ENCODE assay signal across 12 cellular contexts in genomic region chr22:24153959-24154358, GRCh38. TPM values are rescaled to one million over a fixed set of nuclear protein-coding genes. Genes with fewer than 3 reads are reported as not detected.
DNase-seq lines count a peak whose midpoint lies in the region; ATAC-seq and TF ChIP-seq lines count a peak whose summit lies in the region.
"Had no signal": no experiment of that assay in that cellular context is flagged by ENCODE, and none has a peak within 500 bp of the region (broad histone marks: within the 10 kb centered on the region; RNA-seq: fewer than 3 reads in every experiment).

No MANE protein-coding gene starts in this region.

- DNase-seq in AG04450 (ENCODE audit: low read depth, low spot score) (no peak), HL-60 (ENCODE audit: low read depth in 1 of 2, low spot score in 1 of 2) (peak in 1 of 2 experiments; percentile 26), mesendoderm (no peak), omental fat pad (ENCODE audit: low spot score) (no peak)
- DNase-seq in activated T-cell treated with anti-CD3 and anti-CD28 coated beads, Interleukin-2, amount 50 U/mL, for 72 hours: no peak
- DNase-seq: heart left ventricle, NCI-H1694, NCI-H774, pancreas had no signal

- H3K4me1 ChIP-seq in mesendoderm (ENCODE audit: control insufficient read depth, low read depth, low read length): peaks cover 8% of the 10 kb centered on the region

- no peak overlapping the region for H3K18ac ChIP-seq in mesendoderm (ENCODE audit: low read length)

- POLR2A ChIA-PET in AG04450 (lab: Yijun Ruan, JAX): interaction anchor here (0.7 to 1.1 kb wide), 2 partner anchors 47 to 85 kb away, joined by 3 to 4 read pairs; no protein-coding TSS in a partner anchor

- no peak overlapping the region for H4K5ac ChIP-seq in mesendoderm (ENCODE audit: low read length)

- no peak overlapping the region for H3K9ac ChIP-seq in mesendoderm (ENCODE audit: low read length)

- no peak overlapping the region for H3K4ac ChIP-seq in mesendoderm (ENCODE audit: low read depth, low read length)

- no peak overlapping the region for H2BK120ac ChIP-seq in mesendoderm (ENCODE audit: low read depth, low read length)

- H3K23ac ChIP-seq in mesendoderm (ENCODE audit: low read length): peak overlapping the region; percentile 1

- H3K27me3 ChIP-seq in AG04450 (ENCODE audit: control insufficient read depth, insufficient read depth, low read length): no peaks in the 10 kb centered on the region
- no peaks in the 10 kb centered on the region for H3K27me3 ChIP-seq in HL-60 (ENCODE audit: insufficient read depth, poor library complexity, severe bottlenecking)
- no peaks in the 10 kb centered on the region for H3K27me3 ChIP-seq in mesendoderm (ENCODE audit: insufficient read depth, low read length, poor library complexity)
- H3K27me3 ChIP-seq: heart left ventricle, pancreas had no signal

- no peak overlapping the region for H2BK15ac ChIP-seq in mesendoderm (replicated peaks; ENCODE audit: low read depth)

- CTCF ChIA-PET in AG04450 (lab: Charles Lee): interaction anchor here (0.5 to 4.0 kb wide), 2 partner anchors 21 to 420 kb away, joined by 5 to 21 read pairs; no protein-coding TSS in a partner anchor

- no peaks in the 10 kb centered on the region for H3K36me3 ChIP-seq in mesendoderm (ENCODE audit: control insufficient read depth, insufficient read depth, low read length)
- H3K36me3 ChIP-seq: pancreas had no signal

- H3K27ac Mint-ChIP-seq in activated T-cell treated with anti-CD3 and anti-CD28 coated beads, Interleukin-2, amount 50 U/mL, for 72 hours: peak overlapping the region; percentile 82

- peaks cover 60% of the 10 kb centered on the region for H3K4me1 Mint-ChIP-seq in activated T-cell treated with anti-CD3 and anti-CD28 coated beads, Interleukin-2, amount 50 U/mL, for 72 hours (ENCODE audit: low read depth)

- H3K4me3 Mint-ChIP-seq in activated T-cell treated with anti-CD3 and anti-CD28 coated beads, Interleukin-2, amount 50 U/mL, for 72 hours: peak overlapping the region in 1 of 2 donors; percentile 38

- H3K4me3 ChIP-seq in AG04450 (ENCODE audit: low read depth, low read length): no peak overlapping the region
- no peak overlapping the region for H3K4me3 ChIP-seq in HL-60 (replicated peaks; ENCODE audit: insufficient read depth, low read length)
- no peak overlapping the region for H3K4me3 ChIP-seq in mesendoderm (ENCODE audit: low read length)
- H3K4me3 ChIP-seq: heart left ventricle, pancreas had no signal

- H3K36me3 Mint-ChIP-seq in activated T-cell treated with anti-CD3 and anti-CD28 coated beads, Interleukin-2, amount 50 U/mL, for 72 hours (ENCODE audit: insufficient read depth in 2 of 2): no peaks in the 10 kb centered on the region

- no peak overlapping the region for H2AK5ac ChIP-seq in mesendoderm (ENCODE audit: low read length)

- no CpG with 5 or more reads among the region's 7 CpGs for WGBS in mesendoderm (ENCODE audit: extremely low coverage, insufficient coverage, low lambda C conversion rate)

- TF ChIP-seq CTCF in AG04450 (IDR thresholded peaks at IDR 0.05; ENCODE audit: low read depth, low read length) (no peak), HL-60 (IDR thresholded peaks at IDR 0.05; ENCODE audit: insufficient read depth, low read length) (no peak), omental fat pad (IDR thresholded peaks at IDR 0.05) (no peak)

- H3K79me1 ChIP-seq in mesendoderm (ENCODE audit: low read length): no peaks in the 10 kb centered on the region

- no peak overlapping the region for H2BK5ac ChIP-seq in mesendoderm (ENCODE audit: low read length)

- no peak overlapping the region for H4K8ac ChIP-seq in mesendoderm (ENCODE audit: low read depth, low read length)

- H3K4me2 ChIP-seq in mesendoderm (ENCODE audit: low read length): no peak overlapping the region

- H3K9me3 ChIP-seq in AG04450 (ENCODE audit: control insufficient read depth, insufficient read depth, low read length): no peaks in the 10 kb centered on the region
- H3K9me3 ChIP-seq: heart left ventricle, pancreas had no signal

- no peaks in the 10 kb centered on the region for H3K27me3 Mint-ChIP-seq in activated T-cell treated with anti-CD3 and anti-CD28 coated beads, Interleukin-2, amount 50 U/mL, for 72 hours (ENCODE audit: low read depth)

- H3K27ac ChIP-seq in AG04450 (ENCODE audit: low read depth, low read length): peak overlapping the region; percentile 11
- peak overlapping the region; percentile 62 for H3K27ac ChIP-seq in HL-60 (replicated peaks)
- no peak overlapping the region for H3K27ac ChIP-seq in mesendoderm (ENCODE audit: low read depth, low read length)
- H3K27ac ChIP-seq: pancreas had no signal

- no peaks in the 10 kb centered on the region for H3K79me2 ChIP-seq in mesendoderm (ENCODE audit: control insufficient read depth, insufficient read depth, low read length)

- H3K56ac ChIP-seq in mesendoderm (ENCODE audit: low read length): no peak overlapping the region

- no peak for ATAC-seq in activated T-cell treated with anti-CD3 and anti-CD28 coated beads, Interleukin-2, amount 50 U/mL, for 72 hours (replicated peaks in 1 of 2)
- no peak for ATAC-seq in GM19455 (IDR thresholded peaks at IDR 0.05; ENCODE audit: unreplicated experiment)
- ATAC-seq in GM18868 (IDR thresholded peaks at IDR 0.05; ENCODE audit: unreplicated experiment): no peak
- ATAC-seq in HG03135 (IDR thresholded peaks at IDR 0.05; ENCODE audit: unreplicated experiment): no peak
- ATAC-seq in omental fat pad (ENCODE audit: low FRiP score): no peak
- ATAC-seq: heart left ventricle, pancreas had no signal

- no peaks in the 10 kb centered on the region for H3K9me3 Mint-ChIP-seq in activated T-cell treated with anti-CD3 and anti-CD28 coated beads, Interleukin-2, amount 50 U/mL, for 72 hours

RNA-seq across cellular contexts. Expression of gene SUSD2, which starts 27.3 kb away (rescaled TPM):
- polyA plus RNA-seq in AG04450 (2011; rRNA removed): 0.63 and 1.1 TPM in 2 replicates
- polyA minus RNA-seq in AG04450 (2011; rRNA and poly(A)+ RNA removed): 0.09 and 0.32 TPM in 2 replicates
- total RNA-seq in activated T-cell treated with anti-CD3 and anti-CD28 coated beads, Interleukin-2, amount 50 U/mL, for 72 hours: under 1 TPM; 0.55 to 0.60 TPM
- polyA plus RNA-seq in mesendoderm (2013, experiment 1 of 2): 1.8 TPM
- 1.6 TPM for polyA plus RNA-seq in mesendoderm (2013, experiment 2 of 2)
- 1 to 10 TPM; 2.3 to 8.0 (median 4.7) TPM for total RNA-seq in omental fat pad
